8 cellular contexts compared by ENCODE assay signal in the genomic region with DNA sequence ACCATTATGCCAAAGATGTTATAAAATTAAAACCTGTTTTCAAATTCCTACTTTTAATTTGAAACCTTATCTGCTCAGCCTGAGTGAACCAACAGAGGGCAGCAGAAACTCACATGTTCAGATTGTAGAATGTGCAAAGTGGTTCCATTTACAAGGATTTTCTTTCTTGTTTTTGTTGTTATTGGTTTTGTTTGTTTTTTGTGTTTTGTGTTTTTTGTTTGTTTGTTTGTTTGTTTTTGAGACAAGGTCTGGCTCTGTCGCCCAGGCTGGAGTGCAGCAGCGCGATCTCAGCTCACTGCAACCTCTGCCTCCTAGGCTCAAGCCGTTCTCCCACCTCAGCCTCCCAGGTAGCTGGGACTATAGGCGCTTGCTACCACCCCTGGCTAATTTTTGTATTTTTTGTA. TPM values are rescaled to one million over a fixed set of nuclear protein-coding genes. Genes with fewer than 3 reads are reported as not detected.
A peak's percentile ranks its signal among the peaks of the same experiment; 100 is the strongest.
DNase-seq lines count a peak whose midpoint lies in the region; ATAC-seq and TF ChIP-seq lines count a peak whose summit lies in the region.

No MANE protein-coding gene starts in this region.

- no peaks in the 10 kb centered on the region for H3K27me3 Mint-ChIP-seq in activated naive CD4-positive, alpha-beta T cell treated with anti-CD3 and anti-CD28 coated beads for 36 hours (ENCODE audit: low read depth)

- H3K27me3 ChIP-seq in right atrium auricular region = no peaks in the 10 kb centered on the region

- no peak overlapping the region for H3K27ac Mint-ChIP-seq in activated naive CD4-positive, alpha-beta T cell treated with anti-CD3 and anti-CD28 coated beads for 36 hours

- H3K27ac ChIP-seq in right atrium auricular region = no peak overlapping the region

- no peaks in the 10 kb centered on the region for H3K4me1 ChIP-seq in right atrium auricular region

- no peak overlapping the region for H3K4me3 ChIP-seq in right atrium auricular region

- H3K9me3 Mint-ChIP-seq in activated naive CD4-positive, alpha-beta T cell treated with anti-CD3 and anti-CD28 coated beads for 36 hours = no peaks in the 10 kb centered on the region

- ATAC-seq in left cardiac atrium (no peak), GM21786 (IDR thresholded peaks at IDR 0.05; ENCODE audit: unreplicated experiment) (no peak)

- intact Hi-C loops in left cardiac atrium (cut with DNase I) = loop anchor here (1.0 to 5.0 kb wide), 2 partner anchors 119 to 121 kb away; no protein-coding TSS in a partner anchor
- intact Hi-C loops in activated naive CD4-positive, alpha-beta T cell treated with anti-CD3 and anti-CD28 coated beads for 36 hours (cut with micrococcal nuclease) = loop anchor here (1.0 to 2.0 kb wide), 4 partner anchors 22 to 194 kb away; a partner anchor contains a TSS

- TF ChIP-seq CTCF in right atrium auricular region (IDR thresholded peaks at IDR 0.05) = peak; percentile 56 to 84

- no peaks in the 10 kb centered on the region for H3K9me3 ChIP-seq in right atrium auricular region

- no peaks in the 10 kb centered on the region for H3K4me1 Mint-ChIP-seq in activated naive CD4-positive, alpha-beta T cell treated with anti-CD3 and anti-CD28 coated beads for 36 hours (ENCODE audit: low read depth)

- CTCF ChIA-PET in activated naive CD4-positive, alpha-beta T cell treated with anti-CD3 and anti-CD28 coated beads for 36 hours (lab: Charles Lee) = interaction anchor here (0.6 to 4.5 kb wide), 9 partner anchors 20 to 170 kb away, joined by 3 to 66 read pairs (median 4); a partner anchor contains a TSS

- peaks cover 6% of the 10 kb centered on the region for H3K36me3 ChIP-seq in right atrium auricular region

- DNase-seq in right atrium auricular region (ENCODE audit: low spot score) = no peak
- no peak for DNase-seq in left cardiac atrium
- peak; percentile 47 for DNase-seq in NCI-H2196 (lab: John Stamatoyannopoulos, UW; ENCODE audit: unreplicated experiment)
- peak; percentile 71 for DNase-seq in activated naive CD4-positive, alpha-beta T cell treated with anti-CD3 and anti-CD28 coated beads for 36 hours
- DNase-seq in hippocampal formation (lab: John Stamatoyannopoulos, UW) = peak; percentile 14 to 45
- DNase-seq in stimulated activated CD4-positive, alpha-beta T cell treated with anti-CD3 and anti-CD28 coated beads, Interleukin-2, amount 100 ng/mL, for 4 hours (ENCODE audit: low read depth) = peak; percentile 21
- no peak for DNase-seq in cerebellar nuclear complex (lab: John Stamatoyannopoulos, UW)

- H3K4me3 Mint-ChIP-seq in activated naive CD4-positive, alpha-beta T cell treated with anti-CD3 and anti-CD28 coated beads for 36 hours = no peak overlapping the region

- no peaks in the 10 kb centered on the region for H3K36me3 Mint-ChIP-seq in activated naive CD4-positive, alpha-beta T cell treated with anti-CD3 and anti-CD28 coated beads for 36 hours (ENCODE audit: low read depth)

RNA-seq across cellular contexts. Expression of a gene that starts 22.8 kb away (rescaled TPM):
- total RNA-seq in right atrium auricular region = not detected
- not detected for total RNA-seq in left cardiac atrium
- not detected for total RNA-seq in activated naive CD4-positive, alpha-beta T cell treated with anti-CD3 and anti-CD28 coated beads for 36 hours

Comparison
In these comparisons a context has a peak if more than half of its experiments do, and no peak if none do; other contexts are left out.
1. DNase-seq: peak in NCI-H2196 (single experiment), activated naive CD4-positive, alpha-beta T cell treated with anti-CD3 and anti-CD28 coated beads for 36 hours (single experiment), hippocampal formation (2 of 2) and stimulated activated CD4-positive, alpha-beta T cell treated with anti-CD3 and anti-CD28 coated beads, Interleukin-2, amount 100 ng/mL, for 4 hours (single experiment); none in right atrium auricular region (single experiment), left cardiac atrium (single experiment) and cerebellar nuclear complex (0 of 2).